1 cellular context compared by ENCODE assay signal in the genomic region with DNA sequence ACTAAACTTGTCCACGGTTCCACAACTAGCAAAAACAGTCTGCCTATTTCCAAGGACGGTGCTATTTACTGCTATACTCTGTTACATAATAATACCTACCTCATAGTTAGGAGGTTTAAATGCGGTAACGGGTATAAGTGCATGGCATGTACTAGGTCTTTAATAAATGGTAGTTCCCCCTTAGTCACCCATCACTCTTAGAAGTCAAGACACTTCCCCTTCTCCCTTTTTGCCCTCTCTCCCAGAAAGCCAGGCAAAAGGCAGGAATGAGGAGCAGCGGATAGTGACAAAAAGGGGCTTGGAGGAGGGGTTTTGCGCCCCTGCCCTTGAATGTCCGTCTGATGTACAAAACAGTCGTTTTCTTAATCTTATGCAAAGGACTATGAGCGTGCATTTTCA.
TF ChIP-seq lines count a peak whose summit lies in the region.

No MANE protein-coding gene starts in this region.

TF ChIP-seq in GM23338, 12 proteins besides CTCF, POLR2A, EP300 and RAD21 (continued from another document):
- TF ChIP-seq, protein P1, sequence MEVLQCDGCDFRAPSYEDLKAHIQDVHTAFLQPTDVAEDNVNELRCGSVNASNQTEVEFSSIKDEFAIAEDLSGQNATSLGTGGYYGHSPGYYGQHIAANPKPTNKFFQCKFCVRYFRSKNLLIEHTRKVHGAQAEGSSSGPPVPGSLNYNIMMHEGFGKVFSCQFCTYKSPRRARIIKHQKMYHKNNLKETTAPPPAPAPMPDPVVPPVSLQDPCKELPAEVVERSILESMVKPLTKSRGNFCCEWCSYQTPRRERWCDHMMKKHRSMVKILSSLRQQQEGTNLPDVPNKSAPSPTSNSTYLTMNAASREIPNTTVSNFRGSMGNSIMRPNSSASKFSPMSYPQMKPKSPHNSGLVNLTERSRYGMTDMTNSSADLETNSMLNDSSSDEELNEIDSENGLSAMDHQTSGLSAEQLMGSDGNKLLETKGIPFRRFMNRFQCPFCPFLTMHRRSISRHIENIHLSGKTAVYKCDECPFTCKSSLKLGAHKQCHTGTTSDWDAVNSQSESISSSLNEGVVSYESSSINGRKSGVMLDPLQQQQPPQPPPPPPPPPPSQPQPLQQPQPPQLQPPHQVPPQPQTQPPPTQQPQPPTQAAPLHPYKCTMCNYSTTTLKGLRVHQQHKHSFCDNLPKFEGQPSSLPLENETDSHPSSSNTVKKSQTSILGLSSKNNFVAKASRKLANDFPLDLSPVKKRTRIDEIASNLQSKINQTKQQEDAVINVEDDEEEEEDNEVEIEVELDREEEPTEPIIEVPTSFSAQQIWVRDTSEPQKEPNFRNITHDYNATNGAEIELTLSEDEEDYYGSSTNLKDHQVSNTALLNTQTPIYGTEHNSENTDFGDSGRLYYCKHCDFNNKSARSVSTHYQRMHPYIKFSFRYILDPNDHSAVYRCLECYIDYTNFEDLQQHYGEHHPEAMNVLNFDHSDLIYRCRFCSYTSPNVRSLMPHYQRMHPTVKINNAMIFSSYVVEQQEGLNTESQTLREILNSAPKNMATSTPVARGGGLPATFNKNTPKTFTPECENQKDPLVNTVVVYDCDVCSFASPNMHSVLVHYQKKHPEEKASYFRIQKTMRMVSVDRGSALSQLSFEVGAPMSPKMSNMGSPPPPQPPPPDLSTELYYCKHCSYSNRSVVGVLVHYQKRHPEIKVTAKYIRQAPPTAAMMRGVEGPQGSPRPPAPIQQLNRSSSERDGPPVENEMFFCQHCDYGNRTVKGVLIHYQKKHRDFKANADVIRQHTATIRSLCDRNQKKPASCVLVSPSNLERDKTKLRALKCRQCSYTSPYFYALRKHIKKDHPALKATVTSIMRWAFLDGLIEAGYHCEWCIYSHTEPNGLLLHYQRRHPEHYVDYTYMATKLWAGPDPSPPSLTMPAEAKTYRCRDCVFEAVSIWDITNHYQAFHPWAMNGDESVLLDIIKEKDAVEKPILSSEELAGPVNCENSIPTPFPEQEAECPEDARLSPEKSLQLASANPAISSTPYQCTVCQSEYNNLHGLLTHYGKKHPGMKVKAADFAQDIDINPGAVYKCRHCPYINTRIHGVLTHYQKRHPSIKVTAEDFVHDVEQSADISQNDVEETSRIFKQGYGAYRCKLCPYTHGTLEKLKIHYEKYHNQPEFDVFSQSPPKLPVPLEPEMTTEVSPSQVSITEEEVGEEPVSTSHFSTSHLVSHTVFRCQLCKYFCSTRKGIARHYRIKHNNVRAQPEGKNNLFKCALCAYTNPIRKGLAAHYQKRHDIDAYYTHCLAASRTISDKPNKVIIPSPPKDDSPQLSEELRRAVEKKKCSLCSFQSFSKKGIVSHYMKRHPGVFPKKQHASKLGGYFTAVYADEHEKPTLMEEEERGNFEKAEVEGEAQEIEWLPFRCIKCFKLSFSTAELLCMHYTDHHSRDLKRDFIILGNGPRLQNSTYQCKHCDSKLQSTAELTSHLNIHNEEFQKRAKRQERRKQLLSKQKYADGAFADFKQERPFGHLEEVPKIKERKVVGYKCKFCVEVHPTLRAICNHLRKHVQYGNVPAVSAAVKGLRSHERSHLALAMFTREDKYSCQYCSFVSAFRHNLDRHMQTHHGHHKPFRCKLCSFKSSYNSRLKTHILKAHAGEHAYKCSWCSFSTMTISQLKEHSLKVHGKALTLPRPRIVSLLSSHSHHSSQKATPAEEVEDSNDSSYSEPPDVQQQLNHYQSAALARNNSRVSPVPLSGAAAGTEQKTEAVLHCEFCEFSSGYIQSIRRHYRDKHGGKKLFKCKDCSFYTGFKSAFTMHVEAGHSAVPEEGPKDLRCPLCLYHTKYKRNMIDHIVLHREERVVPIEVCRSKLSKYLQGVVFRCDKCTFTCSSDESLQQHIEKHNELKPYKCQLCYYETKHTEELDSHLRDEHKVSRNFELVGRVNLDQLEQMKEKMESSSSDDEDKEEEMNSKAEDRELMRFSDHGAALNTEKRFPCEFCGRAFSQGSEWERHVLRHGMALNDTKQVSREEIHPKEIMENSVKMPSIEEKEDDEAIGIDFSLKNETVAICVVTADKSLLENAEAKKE (CRISPR knock-in tag; IDR thresholded peaks at IDR 0.05) = no peak
- no peak for TF ChIP-seq EZH2phosphoT487 (IDR thresholded peaks at IDR 0.05; ENCODE audit: unreplicated experiment)
